ENCODE assay signal across 1 cellular context in genomic region chr17:43398724-43399595, GRCh38.
TF ChIP-seq lines count a peak whose summit lies in the region.

ARL4D (plus strand) TSS chr17:43398993; CDS start chr17:43399733, 740 bp downstream.

TF ChIP-seq in HepG2, 621 proteins besides CTCF, POLR2A, EP300 and RAD21 (continued from another document and continues in another):
- TF ChIP-seq MIER2 (CRISPR knock-in tag; IDR thresholded peaks at IDR 0.05) (0 out of 2 replicates have a peak, but pooled peaks have one; percentile 41), SAFB2 (CRISPR knock-in tag; IDR thresholded peaks at IDR 0.05; ENCODE audit: borderline replicate concordance, low read depth) (peak; percentile 94), ZNF10 (CRISPR knock-in tag; IDR thresholded peaks at IDR 0.05; ENCODE audit: borderline replicate concordance, low read depth) (no peak), BORCS8-MEF2B (CRISPR knock-in tag; IDR thresholded peaks at IDR 0.05) (peak; percentile 93; the same call in 1 of the 2 replicates), ZNF776 (CRISPR knock-in tag; IDR thresholded peaks at IDR 0.05) (no peak; the same call in 1 of the 2 replicates), TCF7L2 (IDR thresholded peaks at IDR 0.05; ENCODE audit: low read depth, low read length) (no peak), TERF1 (CRISPR knock-in tag; IDR thresholded peaks at IDR 0.05) (no peak), SP4 (CRISPR knock-in tag; IDR thresholded peaks at IDR 0.05) (peak; percentile 88), GRHL1 (CRISPR knock-in tag; conservative IDR thresholded peaks at IDR 0.05) (no peak), CENPBD1 (CRISPR knock-in tag; IDR thresholded peaks at IDR 0.05; ENCODE audit: borderline replicate concordance, low read depth) (no peak), CENPT (CRISPR knock-in tag; IDR thresholded peaks at IDR 0.05; ENCODE audit: low read depth) (no peak), EEA1 (CRISPR knock-in tag; IDR thresholded peaks at IDR 0.05; ENCODE audit: borderline replicate concordance) (peak; percentile 96; the same call in 1 of the 2 replicates), ZNF431 (CRISPR knock-in tag; IDR thresholded peaks at IDR 0.05; ENCODE audit: borderline replicate concordance, low read depth) (0 out of 2 replicates have a peak, but pooled peaks have one; percentile 33), ZNF547 (CRISPR knock-in tag; IDR thresholded peaks at IDR 0.05) (peak; percentile 87), NKX3-1 (CRISPR knock-in tag; IDR thresholded peaks at IDR 0.05) (0 out of 2 replicates have a peak, but pooled peaks have one; percentile 58), ZNF619 (CRISPR knock-in tag; IDR thresholded peaks at IDR 0.05) (no peak; the same call in 1 of the 2 replicates), MED1 (CRISPR knock-in tag; IDR thresholded peaks at IDR 0.05) (peak; percentile 78), PRPF4 (IDR thresholded peaks at IDR 0.05; ENCODE audit: low read depth, low read length, poor library complexity, severe bottlenecking) (no peak), ZNF263 (CRISPR knock-in tag; IDR thresholded peaks at IDR 0.05) (peak; percentile 45), MAF1 (CRISPR knock-in tag; IDR thresholded peaks at IDR 0.05; ENCODE audit: borderline replicate concordance) (peak; percentile 80; the same call in 1 of the 2 replicates), ZNF296 (CRISPR knock-in tag; conservative IDR thresholded peaks at IDR 0.05) (no peak; the same call in 1 of the 2 replicates), NR0B2 (CRISPR knock-in tag; IDR thresholded peaks at IDR 0.05) (no peak), ZNF503 (CRISPR knock-in tag; IDR thresholded peaks at IDR 0.05) (0 out of 2 replicates have a peak, but pooled peaks have one; percentile 48), HOXA7 (CRISPR knock-in tag; IDR thresholded peaks at IDR 0.05) (no peak), POGZ (CRISPR knock-in tag; IDR thresholded peaks at IDR 0.05) (peak; percentile 52; the same call in 1 of the 2 replicates), ZNF572 (CRISPR knock-in tag; IDR thresholded peaks at IDR 0.05) (no peak), MXD4 (CRISPR knock-in tag; IDR thresholded peaks at IDR 0.05) (peak; percentile 78), FIP1L1 (IDR thresholded peaks at IDR 0.05; ENCODE audit: borderline replicate concordance, insufficient read depth, low read depth, low read length) (no peak), TFDP1 (CRISPR knock-in tag; IDR thresholded peaks at IDR 0.05; ENCODE audit: borderline replicate concordance) (peak; percentile 77; the same call in 1 of the 2 replicates), ZNF333 (CRISPR knock-in tag; IDR thresholded peaks at IDR 0.05; ENCODE audit: borderline replicate concordance) (0 out of 2 replicates have a peak, but pooled peaks have one; percentile 12), ZNF691 (CRISPR knock-in tag; IDR thresholded peaks at IDR 0.05; ENCODE audit: borderline replicate concordance, low read depth) (peak; percentile 91), ZGPAT (CRISPR knock-in tag; IDR thresholded peaks at IDR 0.05) (peak; percentile 84), ZNF75D (CRISPR knock-in tag; IDR thresholded peaks at IDR 0.05; ENCODE audit: borderline replicate concordance) (no peak), LRRFIP1 (CRISPR knock-in tag; conservative IDR thresholded peaks at IDR 0.05) (no peak), SP5 (CRISPR knock-in tag; IDR thresholded peaks at IDR 0.05; ENCODE audit: borderline replicate concordance, low read depth) (peak; percentile 52; the same call in 1 of the 2 replicates), ZHX2 (IDR thresholded peaks at IDR 0.05; ENCODE audit: low read depth) (peak; percentile 71), ZHX2 (CRISPR knock-in tag; IDR thresholded peaks at IDR 0.05; ENCODE audit: borderline replicate concordance) (no peak), TRIM22 (IDR thresholded peaks at IDR 0.05) (no peak)
